Comparison of ENCODE assay signal across 9 cellular contexts in the genomic region with DNA sequence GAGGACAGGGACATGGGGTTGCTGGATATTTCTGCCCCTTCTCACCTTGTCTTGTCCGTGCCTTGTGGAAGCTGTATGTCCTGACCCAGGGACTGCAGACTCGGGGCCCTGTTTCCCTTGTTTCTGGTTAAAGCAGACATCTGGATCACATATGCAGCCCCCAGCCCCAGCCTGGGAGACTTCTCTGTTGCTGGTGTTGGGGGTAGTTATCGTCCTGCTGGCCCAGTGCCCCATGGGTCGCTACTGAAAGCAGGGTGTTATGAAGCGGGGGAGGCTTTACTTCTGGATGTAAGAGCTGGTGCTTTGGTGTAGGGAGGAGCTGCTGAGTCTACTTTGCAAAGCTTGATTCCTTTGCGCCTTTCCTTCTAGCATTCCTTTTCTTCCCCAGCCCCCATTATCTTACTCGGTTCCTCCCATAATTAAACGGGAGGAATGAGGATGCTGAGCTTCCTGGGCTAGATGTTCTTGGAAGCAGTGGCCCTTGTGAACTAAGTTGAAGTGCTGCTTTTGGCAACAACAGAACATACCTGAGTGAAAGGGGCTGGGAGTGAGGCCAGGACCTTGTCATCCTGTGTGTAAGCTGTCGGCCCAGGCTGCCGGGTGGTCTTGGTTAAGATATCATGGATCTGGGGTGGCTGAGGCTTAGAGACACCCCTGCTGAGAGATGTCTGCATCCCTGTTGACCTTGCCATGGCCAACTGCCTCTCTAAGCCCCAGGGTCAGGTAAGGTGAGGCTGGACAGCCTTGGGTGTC. TPM values are rescaled to one million over a fixed set of nuclear protein-coding genes. Genes with fewer than 3 reads are reported as not detected.
A peak's percentile ranks its signal among the peaks of the same experiment; 100 is the strongest.
DNase-seq lines count a peak whose midpoint lies in the region; ATAC-seq, FAIRE-seq and TF ChIP-seq lines count a peak whose summit lies in the region.
"Had no signal": no experiment of that assay in that cellular context is flagged by ENCODE, and none has a peak within 500 bp of the region (broad histone marks: within the 10 kb centered on the region; RNA-seq: fewer than 3 reads in every experiment).

No MANE protein-coding gene starts in this region.

- CTCF ChIA-PET in PC-9 (lab: Charles Lee) (interaction anchor here (0.6 kb wide), 2 partner anchors 58 to 162 kb away, joined by 3 to 4 read pairs; no protein-coding TSS in a partner anchor), endothelial cell of umbilical vein (lab: Charles Lee) (interaction anchor here (0.6 to 2.5 kb wide), 11 partner anchors 8 to 164 kb away, joined by 3 to 25 read pairs (median 4); a partner anchor contains a TSS)

- H3K4me2 ChIP-seq in DOHH2 (ENCODE audit: low read length) (peak overlapping the region; percentile 98), PC-9 (peak overlapping the region; percentile 84), endothelial cell of umbilical vein (ENCODE audit: insufficient read depth, low read length) (peak overlapping the region; percentile 9), parathyroid adenoma (ENCODE audit: low read length) (peak overlapping the region; percentile 19)

- H3K9me2 ChIP-seq in DOHH2 (replicated peaks; ENCODE audit: control insufficient read depth, low read length) (no peaks in the 10 kb centered on the region), PC-9 (ENCODE audit: insufficient read depth) (no peaks in the 10 kb centered on the region)

- H3K9me3 ChIP-seq in DOHH2 (ENCODE audit: control insufficient read depth, insufficient read depth, low read length): no peaks in the 10 kb centered on the region
- no peaks in the 10 kb centered on the region; the same call in 1 of the 2 replicates for H3K9me3 ChIP-seq in PC-9 (ENCODE audit: insufficient read depth, low read depth)
- no peaks in the 10 kb centered on the region for H3K9me3 ChIP-seq in endothelial cell of umbilical vein (replicated peaks; ENCODE audit: control insufficient read depth, insufficient read depth, low read length)
- H3K9me3 ChIP-seq in parathyroid adenoma (ENCODE audit: control insufficient read depth, low read length): no peaks in the 10 kb centered on the region
- no peaks in the 10 kb centered on the region for H3K9me3 ChIP-seq in ovary

- H3F3A ChIP-seq in DOHH2 (ENCODE audit: control insufficient read depth, insufficient read depth) (peaks cover 7% of the 10 kb centered on the region), PC-9 (ENCODE audit: insufficient read depth, low read depth) (peaks cover 28% of the 10 kb centered on the region)

- TF ChIP-seq CTCF in DOHH2 (IDR thresholded peaks at IDR 0.05; ENCODE audit: low read depth, low read length, poor library complexity, severe bottlenecking) (no peak), PC-9 (conservative IDR thresholded peaks at IDR 0.05) (no peak), endothelial cell of umbilical vein (IDR thresholded peaks at IDR 0.05; ENCODE audit: extremely low read depth in 1 of 2, insufficient read depth in 1 of 2, low read depth in 1 of 2, low read length in 2 of 2) (no peak), parathyroid adenoma (IDR thresholded peaks at IDR 0.05) (no peak), ovary (IDR thresholded peaks at IDR 0.05) (no peak)

- intact Hi-C loops in PC-9 (cut with micrococcal nuclease; ENCODE audit: unreplicated experiment): loop anchor here (10.0 kb wide), 1 partner anchor 157 kb away; a partner anchor contains a TSS
- intact Hi-C loops in endothelial cell of umbilical vein (cut with micrococcal nuclease): loop anchor here (1.0 to 10.0 kb wide), 2 partner anchors 14 to 157 kb away; a partner anchor contains a TSS
- intact Hi-C loops in ovary (cut with DNase I): no loop called here

- 25 to 39% (median 30%) methylated on average over 10 of the region's 10 CpGs for WGBS in ovary, 3 donors

- H3K4me3 ChIP-seq in DOHH2 (ENCODE audit: low read length) (peak overlapping the region; percentile 84), PC-9 (no peak overlapping the region; the same call in 1 of the 2 replicates), endothelial cell of umbilical vein (replicated peaks in 1 of 3; ENCODE audit: insufficient read depth in 1 of 3, low read depth in 1 of 3, low read length in 3 of 3) (no peak overlapping the region), parathyroid adenoma (ENCODE audit: low read depth, low read length) (no peak overlapping the region), ovary (no peak overlapping the region)

- dilution Hi-C loops in endothelial cell of umbilical vein (cut with MboI; ENCODE audit: extremely low pct_ligation_motif_present, low sequenced_read_pairs): no loop called here

- BruUV-seq in PC-9 (replicated peaks; lab: Mats Ljungman, UMichigan) (no TSS peak), endothelial cell of umbilical vein (replicated peaks; lab: Mats Ljungman, UMichigan) (TSS peak; percentile 5)

- peaks cover 80% of the 10 kb centered on the region for H3K79me2 ChIP-seq in DOHH2 (ENCODE audit: control insufficient read depth, low read length)
- peaks cover 75% of the 10 kb centered on the region for H3K79me2 ChIP-seq in PC-9 (ENCODE audit: low read depth)
- H3K79me2 ChIP-seq in endothelial cell of umbilical vein (ENCODE audit: control insufficient read depth, insufficient read depth, low read length): peaks cover 50% of the 10 kb centered on the region
- H3K79me2 ChIP-seq in parathyroid adenoma: peaks cover 13% of the 10 kb centered on the region

- ATAC-seq in GM21528 (IDR thresholded peaks at IDR 0.05; ENCODE audit: low FRiP score, unreplicated experiment): no peak

- H3K9ac ChIP-seq in endothelial cell of umbilical vein (replicated peaks; ENCODE audit: extremely low read depth, insufficient read depth, low read length): no peak overlapping the region
- H3K9ac ChIP-seq in parathyroid adenoma: no peak overlapping the region

- H3K27me3 ChIP-seq in DOHH2 (ENCODE audit: control insufficient read depth, low read length) (0 out of 2 replicates have a peak, but pooled peaks cover 2% of the 10 kb centered on the region), PC-9 (ENCODE audit: insufficient read depth, low read depth) (no peaks in the 10 kb centered on the region), endothelial cell of umbilical vein (ENCODE audit: control insufficient read depth in 2 of 2, insufficient read depth in 2 of 2, low read length in 2 of 2) (no peaks in the 10 kb centered on the region), parathyroid adenoma (ENCODE audit: control insufficient read depth, insufficient read depth, low read length) (no peaks in the 10 kb centered on the region), ovary (no peaks in the 10 kb centered on the region)

- H2AFZ ChIP-seq in PC-9: no peak overlapping the region
- H2AFZ ChIP-seq in endothelial cell of umbilical vein (ENCODE audit: low read depth, low read length): no peak overlapping the region
- no peak overlapping the region for H2AFZ ChIP-seq in parathyroid adenoma

- peaks cover 65% of the 10 kb centered on the region for H3K36me3 ChIP-seq in DOHH2 (ENCODE audit: control insufficient read depth, low read length)
- peaks cover 16% of the 10 kb centered on the region; the same call in 1 of the 2 replicates for H3K36me3 ChIP-seq in PC-9 (ENCODE audit: low read depth)
- peaks cover 0 to 8% of the 10 kb centered on the region in 2 experiments for H3K36me3 ChIP-seq in endothelial cell of umbilical vein (ENCODE audit: control insufficient read depth in 2 of 2, extremely low read depth in 1 of 2, insufficient read depth in 2 of 2, low read length in 2 of 2)
- H3K36me3 ChIP-seq in parathyroid adenoma (ENCODE audit: control insufficient read depth, insufficient read depth, low read length): no peaks in the 10 kb centered on the region
- no peaks in the 10 kb centered on the region for H3K36me3 ChIP-seq in ovary

- no peak for FAIRE-seq in endothelial cell of umbilical vein (lab: Jason Lieb, UNC)

- H4K20me1 ChIP-seq in DOHH2 (ENCODE audit: control insufficient read depth, insufficient read depth, low read depth, low read length): peaks cover 23% of the 10 kb centered on the region
- peaks cover 13% of the 10 kb centered on the region for H4K20me1 ChIP-seq in PC-9 (ENCODE audit: insufficient read depth)
- H4K20me1 ChIP-seq in endothelial cell of umbilical vein (replicated peaks; ENCODE audit: control insufficient read depth, extremely low read depth, insufficient read depth, low read length): no peaks in the 10 kb centered on the region

- TF ChIP-seq EP300 in ovary (IDR thresholded peaks at IDR 0.05): no peak

- POLR2A ChIA-PET in PC-9 (lab: Charles Lee; ENCODE audit: unreplicated experiment): no interaction called here
- POLR2A ChIA-PET in endothelial cell of umbilical vein (lab: Charles Lee): interaction anchor here (0.6 to 0.9 kb wide), 2 partner anchors 17 to 136 kb away, joined by 3 to 5 read pairs; no protein-coding TSS in a partner anchor

- TF ChIP-seq POLR2A in endothelial cell of umbilical vein (IDR thresholded peaks at IDR 0.05; ENCODE audit: low read depth, low read length) (no peak), ovary (IDR thresholded peaks at IDR 0.05) (no peak)

- no peak for DNase-seq in PC-9
- DNase-seq in endothelial cell of umbilical vein (ENCODE audit: low read depth, low spot score): no peak
- no peak for DNase-seq in HuH-7 (ENCODE audit: low spot score)
- DNase-seq in ovary: no peak
- no peak for DNase-seq in NCI-H2029 (lab: John Stamatoyannopoulos, UW)
- DNase-seq: NCI-H446 had no signal

- H3K4me1 ChIP-seq in DOHH2 (ENCODE audit: control insufficient read depth, low read length) (peaks cover 54% of the 10 kb centered on the region), PC-9 (replicated peaks; ENCODE audit: insufficient read depth) (peaks cover 73% of the 10 kb centered on the region), endothelial cell of umbilical vein (ENCODE audit: control insufficient read depth, extremely low read depth, insufficient read depth, low read length) (peaks cover 27% of the 10 kb centered on the region), parathyroid adenoma (peaks cover 18% of the 10 kb centered on the region), ovary (ENCODE audit: insufficient read depth) (peaks cover 14% of the 10 kb centered on the region)

- no peaks in the 10 kb centered on the region for H3K9me1 ChIP-seq in endothelial cell of umbilical vein (replicated peaks; ENCODE audit: control insufficient read depth, extremely low read depth, insufficient read depth, low read length)

- no peak overlapping the region for H3K27ac ChIP-seq in DOHH2 (ENCODE audit: low read depth, low read length)
- H3K27ac ChIP-seq in PC-9: no peak overlapping the region
- H3K27ac ChIP-seq in endothelial cell of umbilical vein (ENCODE audit: insufficient read depth, low read depth, low read length): no peak overlapping the region
- H3K27ac ChIP-seq in parathyroid adenoma: no peak overlapping the region
- no peak overlapping the region for H3K27ac ChIP-seq in ovary

RNA-seq across cellular contexts. Expression of a gene that starts 3.4 kb away (rescaled TPM):
- 17.1 and 19.1 TPM in 2 replicates for total RNA-seq in PC-9 (2021)
- 14.7 and 15.6 TPM in 2 replicates for total RNA-seq in endothelial cell of umbilical vein
- polyA plus RNA-seq in endothelial cell of umbilical vein: 3.0 and 3.4 TPM in 2 replicates
- 3.4 and 3.6 TPM in 2 replicates for polyA plus RNA-seq in endothelial cell of umbilical vein (2011; cell fraction: cytosol; rRNA removed)
- polyA plus RNA-seq in endothelial cell of umbilical vein (2011; cell fraction: nucleus; rRNA removed): 13.8 and 14.6 TPM in 2 replicates
- polyA plus RNA-seq in endothelial cell of umbilical vein (2012): 6.5 and 7.4 TPM in 2 replicates
- 10.6 and 11.2 TPM in 2 replicates for polyA minus RNA-seq in endothelial cell of umbilical vein
- polyA minus RNA-seq in endothelial cell of umbilical vein (2011; cell fraction: cytosol; rRNA and poly(A)+ RNA removed): 9.1 TPM
- 13.2 and 15.1 TPM in 2 replicates for polyA minus RNA-seq in endothelial cell of umbilical vein (2011; cell fraction: nucleus; rRNA and poly(A)+ RNA removed)
- 10 to 100 TPM in 2 of 7 donors, 1 to 10 TPM in 5; 5.1 to 13.5 (median 7.9) TPM for total RNA-seq in ovary
- 1 to 10 TPM; 2.6 to 3.3 TPM for polyA plus RNA-seq in ovary

Comparison
In these comparisons a context has a peak if more than half of its experiments do, and no peak if none do; other contexts are left out.
1. H3K4me2 ChIP-seq: peak in every context shown above with its lines; median percentile 98 in DOHH2; 84 in PC-9; 19 in parathyroid adenoma; 9 in endothelial cell of umbilical vein.
2. intact Hi-C loops: an anchor here in PC-9 (10.0 kb wide) and endothelial cell of umbilical vein (1.0 to 10.0 kb wide); none called in ovary.